Comparison of ENCODE assay signal across 17 cellular contexts in genomic region chr4:184587746-184588145, GRCh38.
DNase-seq lines count a peak whose midpoint lies in the region; ATAC-seq, FAIRE-seq and TF ChIP-seq lines count a peak whose summit lies in the region.
"Had no signal": no experiment of that assay in that cellular context is flagged by ENCODE, and none has a peak within 500 bp of the region (broad histone marks: within the 10 kb centered on the region; RNA-seq: fewer than 3 reads in every experiment).

No MANE protein-coding gene starts in this region.

- no peaks in the 10 kb centered on the region for H3K79me2 ChIP-seq in HepG2 (ENCODE audit: insufficient read depth, low read length)

- no peak for TF ChIP-seq EP300 in HepG2 (IDR thresholded peaks at IDR 0.05; ENCODE audit: low read depth in 2 of 2, low read length in 2 of 2)
- no peak for TF ChIP-seq EP300 in HepG2 (CRISPR knock-in tag; IDR thresholded peaks at IDR 0.05; ENCODE audit: borderline replicate concordance)

- no peak overlapping the region for H3K4me2 ChIP-seq in HepG2 (ENCODE audit: low read depth, low read length)
- H3K4me2 ChIP-seq: A549, BLaER1 had no signal

- no peak overlapping the region for H2AFZ ChIP-seq in HepG2 (ENCODE audit: low read length)

- POLR2A ChIA-PET in HepG2 (lab: Yijun Ruan, JAX) = interaction anchor here (0.5 kb wide), 1 partner anchor 12 kb away, joined by 3 read pairs; no protein-coding TSS in a partner anchor

- in situ Hi-C loops in HepG2 (cut with HindIII; ENCODE audit: extremely low pct_ligation_motif_present, low pct_unique_long_range_greater_than_20kb) = no loop called here

- H3K27me3 ChIP-seq in HepG2 (ENCODE audit: control insufficient read depth in 1 of 2, insufficient read depth in 2 of 2, low read length in 2 of 2) (no peaks in the 10 kb centered on the region), right lobe of liver (no peaks in the 10 kb centered on the region)
- H3K27me3 ChIP-seq: BLaER1 had no signal

- no peak for TF ChIP-seq RAD21 in HepG2 (CRISPR knock-in tag; IDR thresholded peaks at IDR 0.05)

- H4K20me1 ChIP-seq in HepG2 (ENCODE audit: insufficient read depth, low read length) = no peaks in the 10 kb centered on the region
- H4K20me1 ChIP-seq: BLaER1 had no signal

- intact Hi-C loops in HepG2 (cut with micrococcal nuclease; ENCODE audit: unreplicated experiment) = no loop called here
- intact Hi-C loops in right lobe of liver (cut with DNase I) = no loop called here

- H3K4me3 ChIP-seq in HepG2 (replicated peaks in 1 of 3; ENCODE audit: insufficient read depth in 1 of 3, low read depth in 2 of 3, low read length in 3 of 3) = no peak overlapping the region
- H3K4me3 ChIP-seq in right lobe of liver = no peak overlapping the region
- H3K4me3 ChIP-seq: A549, BLaER1, HAP-1 had no signal

- 92% methylated on average over 3 of the region's 3 CpGs for WGBS in HepG2 (ENCODE audit: low lambda C conversion rate)
- 88% methylated on average over 3 of the region's 3 CpGs for WGBS in right lobe of liver (ENCODE audit: insufficient coverage, low coverage, low lambda C conversion rate, missing lambda C conversion rate)

- FAIRE-seq in HepG2 (lab: Jason Lieb, UNC) = no peak
- FAIRE-seq: A549 had no signal

- TF ChIP-seq CTCF in HepG2 (CRISPR knock-in tag; IDR thresholded peaks at IDR 0.05) = no peak
- no peak for TF ChIP-seq CTCF in right lobe of liver (IDR thresholded peaks at IDR 0.05)

- no peaks in the 10 kb centered on the region for H3K9me3 ChIP-seq in HepG2 (ENCODE audit: low read length)
- H3K9me3 ChIP-seq in right lobe of liver = no peaks in the 10 kb centered on the region
- H3K9me3 ChIP-seq: A549, BLaER1, HAP-1 had no signal

- H3K9ac ChIP-seq in HepG2 (ENCODE audit: insufficient read depth, low read depth, low read length) = no peak overlapping the region
- H3K9ac ChIP-seq: BLaER1 had no signal

- no peaks in the 10 kb centered on the region for H3K4me1 ChIP-seq in HepG2 (ENCODE audit: insufficient read depth, low read length)
- no peaks in the 10 kb centered on the region for H3K4me1 ChIP-seq in right lobe of liver
- H3K4me1 ChIP-seq: A549, HAP-1 had no signal

- TF ChIP-seq POLR2A in HepG2 (IDR thresholded peaks at IDR 0.05; ENCODE audit: insufficient read depth in 1 of 2, low read depth in 2 of 2, low read length in 2 of 2) (no peak), right lobe of liver (IDR thresholded peaks at IDR 0.05) (no peak)

- BruUV-seq in HepG2 (replicated peaks; lab: Mats Ljungman, UMichigan) = no TSS peak

- H3K36me3 ChIP-seq in HepG2 (replicated peaks in 1 of 2; ENCODE audit: control insufficient read depth in 1 of 2, insufficient read depth in 2 of 2, low read length in 2 of 2) (no peaks in the 10 kb centered on the region), right lobe of liver (no peaks in the 10 kb centered on the region)
- H3K36me3 ChIP-seq: BLaER1, HAP-1 had no signal

- ATAC-seq in HepG2 (no peak), right lobe of liver (no peak), GM21528 (IDR thresholded peaks at IDR 0.05; ENCODE audit: low FRiP score, unreplicated experiment) (no peak)
- ATAC-seq: A549 had no signal

- DNase-seq in HepG2 (ENCODE audit: low spot score) (no peak), right lobe of liver (no peak), midbrain (lab: John Stamatoyannopoulos, UW) (peak; percentile 50), retina (peak; percentile 8), DMS79 (lab: John Stamatoyannopoulos, UW) (no peak), cerebellum (ENCODE audit: low spot score) (no peak)
- DNase-seq: AML-193; CD4-positive, alpha-beta memory T cell; DMS153; DMS79 treated with DMSO at 0.1 percent for 48 hours; GF-D8; KG1 had no signal

- CTCF ChIA-PET in HepG2 (lab: Yijun Ruan, JAX; ENCODE audit: low intra/inter-chr PET ratio, low total read pairs) = no interaction called here

- H3K27ac ChIP-seq in HepG2 (ENCODE audit: extremely low read length, insufficient read depth, low read length) = no peak overlapping the region
- H3K27ac ChIP-seq in right lobe of liver = no peak overlapping the region
- H3K27ac ChIP-seq: 22Rv1, A549, BLaER1 had no signal

TF ChIP-seq in HepG2, 621 proteins besides CTCF, POLR2A, EP300 and RAD21:
- TF ChIP-seq ZNF605 (CRISPR knock-in tag; IDR thresholded peaks at IDR 0.05) = no peak
- TF ChIP-seq ZNF563 (CRISPR knock-in tag; IDR thresholded peaks at IDR 0.05) = no peak
- TF ChIP-seq MAFK (conservative IDR thresholded peaks at IDR 0.05 in 1 of 2, IDR thresholded peaks at IDR 0.05 in 1 of 2; ENCODE audit: low read length in 2 of 2) = peak; percentile 17 to 38; a peak in 2 of 4 replicates
TF ChIP-seq in HepG2: peak in this region for 1.

Comparison
In these comparisons a context has a peak if more than half of its experiments do, and no peak if none do; other contexts are left out.
1. DNase-seq: peak in midbrain (single experiment) and retina (single experiment); none in HepG2 (single experiment), right lobe of liver (0 of 3), DMS79 (single experiment) and cerebellum (single experiment).